Comparison of ENCODE assay signal across 10 cellular contexts in the genomic region with DNA sequence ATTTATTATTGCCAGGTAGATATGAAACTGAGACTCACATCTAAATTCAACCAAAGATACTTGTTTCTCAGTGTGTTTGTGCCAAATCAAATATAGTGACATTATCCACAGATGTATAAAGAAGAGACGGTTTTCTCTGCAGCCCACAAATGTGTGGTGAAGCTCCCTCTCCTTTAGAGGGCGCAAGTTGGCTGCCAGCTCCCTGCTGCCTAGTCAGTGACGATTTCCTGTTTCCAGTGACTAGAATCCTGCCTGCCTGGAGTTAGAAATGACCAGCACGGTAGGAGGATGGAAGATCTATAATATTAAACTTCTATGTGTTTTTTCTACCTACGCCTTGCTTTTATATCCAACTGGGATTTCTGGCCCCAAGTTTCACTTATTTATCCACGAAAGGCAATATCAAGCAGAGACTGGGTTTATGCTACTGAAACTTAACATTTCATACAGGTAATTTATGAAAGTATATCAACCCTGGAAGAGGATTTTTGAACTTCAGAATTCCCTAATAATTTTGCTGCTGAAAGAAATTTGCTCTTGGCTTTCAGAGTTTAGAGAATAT.
DNase-seq lines count a peak whose midpoint lies in the region; ATAC-seq, FAIRE-seq and TF ChIP-seq lines count a peak whose summit lies in the region.
"Had no signal": no experiment of that assay in that cellular context is flagged by ENCODE, and none has a peak within 500 bp of the region (broad histone marks: within the 10 kb centered on the region; RNA-seq: fewer than 3 reads in every experiment).

No MANE protein-coding gene starts in this region.

- H3K27me3 Mint-ChIP-seq in astrocyte (ENCODE audit: low read depth, unreplicated experiment), result no peaks in the 10 kb centered on the region

- in situ Hi-C loops in HAP-1 (cut with MboI; ENCODE audit: low sequenced_read_pairs), result no loop called here

- no peak overlapping the region for H4K91ac ChIP-seq in trophoblast cell (ENCODE audit: low read depth, low read length)

- H2AK5ac ChIP-seq in trophoblast cell (ENCODE audit: low read length), result no peak overlapping the region

- no peaks in the 10 kb centered on the region for H3K9me3 Mint-ChIP-seq in astrocyte (ENCODE audit: unreplicated experiment)
- peaks cover 3% of the 10 kb centered on the region for H3K9me3 Mint-ChIP-seq in stimulated activated effector memory CD8-positive, alpha-beta T cell treated with anti-CD3 and anti-CD28 coated beads, Interleukin-12 subunit alpha, Interleukin-12 subunit beta, amount 100 ng/mL, for 72 hours

- no peak overlapping the region for H3K27ac ChIP-seq in astrocyte (ENCODE audit: low read depth, low read length)
- H3K27ac ChIP-seq in trophoblast cell (ENCODE audit: low read depth, low read length), result no peak overlapping the region

- no peaks in the 10 kb centered on the region for H3K36me3 ChIP-seq in ES-I3 (ENCODE audit: insufficient read depth, low read length)
- H3K36me3 ChIP-seq in HAP-1 (replicated peaks), result no peaks in the 10 kb centered on the region
- no peaks in the 10 kb centered on the region for H3K36me3 ChIP-seq in astrocyte (ENCODE audit: insufficient read depth, low read length)
- no peaks in the 10 kb centered on the region for H3K36me3 ChIP-seq in trophoblast cell (ENCODE audit: control insufficient read depth in 1 of 2, insufficient read depth in 2 of 2, low read length in 2 of 2)

- H3K4me2 ChIP-seq in astrocyte (ENCODE audit: low read length) (peak overlapping the region; percentile 48), trophoblast cell (ENCODE audit: low read length) (peak overlapping the region; percentile 29)

- TF ChIP-seq POLR2A in GM12892 (IDR thresholded peaks at IDR 0.05; ENCODE audit: low read depth, low read length), result no peak

- WGBS in trophoblast cell (ENCODE audit: extremely low coverage, insufficient coverage, insufficient read length), result no CpG with 5 or more reads among the region's 6 CpGs

- ATAC-seq in stimulated activated effector memory CD8-positive, alpha-beta T cell treated with anti-CD3 and anti-CD28 coated beads, Interleukin-12 subunit alpha, Interleukin-12 subunit beta, amount 100 ng/mL, for 72 hours, result no peak
- ATAC-seq: K562 had no signal

- FAIRE-seq in astrocyte (lab: Jason Lieb, UNC) (no peak), GM12892 (lab: Jason Lieb, UNC) (no peak)
- FAIRE-seq: frontal cortex, K562 had no signal

- H3K18ac ChIP-seq in trophoblast cell (ENCODE audit: low read length), result no peak overlapping the region

- H2BK120ac ChIP-seq in trophoblast cell (ENCODE audit: insufficient read depth, low read length, poor library complexity), result no peak overlapping the region

- H3K27ac Mint-ChIP-seq in astrocyte (ENCODE audit: unreplicated experiment), result peak overlapping the region; percentile 66
- H3K27ac Mint-ChIP-seq in stimulated activated effector memory CD8-positive, alpha-beta T cell treated with anti-CD3 and anti-CD28 coated beads, Interleukin-12 subunit alpha, Interleukin-12 subunit beta, amount 100 ng/mL, for 72 hours, result no peak overlapping the region

- H3K4ac ChIP-seq in trophoblast cell (ENCODE audit: low read depth, low read length), result no peak overlapping the region

- no peaks in the 10 kb centered on the region for H3K27me3 ChIP-seq in HAP-1 (ENCODE audit: low read depth)
- no peaks in the 10 kb centered on the region for H3K27me3 ChIP-seq in astrocyte (ENCODE audit: insufficient read depth, low read length)
- H3K27me3 ChIP-seq in trophoblast cell (ENCODE audit: insufficient read depth, low read length), result no peaks in the 10 kb centered on the region

- no peak overlapping the region for H2BK12ac ChIP-seq in trophoblast cell (ENCODE audit: low read length)

- no peak overlapping the region for H2BK5ac ChIP-seq in trophoblast cell (ENCODE audit: low read depth, low read length, poor library complexity)

- H3K36me3 Mint-ChIP-seq in astrocyte (ENCODE audit: low read depth, unreplicated experiment), result no peaks in the 10 kb centered on the region
- no peaks in the 10 kb centered on the region for H3K36me3 Mint-ChIP-seq in stimulated activated effector memory CD8-positive, alpha-beta T cell treated with anti-CD3 and anti-CD28 coated beads, Interleukin-12 subunit alpha, Interleukin-12 subunit beta, amount 100 ng/mL, for 72 hours

- H3K79me2 ChIP-seq in astrocyte (ENCODE audit: insufficient read depth, low read length), result no peaks in the 10 kb centered on the region
- no peaks in the 10 kb centered on the region for H3K79me2 ChIP-seq in trophoblast cell (ENCODE audit: control insufficient read depth, insufficient read depth, low read length, poor library complexity)

- H3K4me1 Mint-ChIP-seq in astrocyte (ENCODE audit: low read depth, unreplicated experiment), result no peaks in the 10 kb centered on the region
- H3K4me1 Mint-ChIP-seq in stimulated activated effector memory CD8-positive, alpha-beta T cell treated with anti-CD3 and anti-CD28 coated beads, Interleukin-12 subunit alpha, Interleukin-12 subunit beta, amount 100 ng/mL, for 72 hours, result no peaks in the 10 kb centered on the region

- H4K20me1 ChIP-seq in astrocyte (ENCODE audit: insufficient read depth, low read length), result no peaks in the 10 kb centered on the region

- TF ChIP-seq CTCF in astrocyte (IDR thresholded peaks at IDR 0.05; ENCODE audit: insufficient read depth, low read depth, low read length), result peak; percentile 53

- H3K9ac ChIP-seq in ES-I3 (ENCODE audit: low read depth, low read length) (peak overlapping the region; percentile 26; the same call in 1 of the 2 replicates), astrocyte (ENCODE audit: low read length) (no peak overlapping the region), trophoblast cell (ENCODE audit: low read length) (no peak overlapping the region)

- DNase-seq in HAP-1 (ENCODE audit: low spot score in 2 of 2) (peak; percentile 79 to 83), NCI-H2029 (lab: John Stamatoyannopoulos, UW) (peak; percentile 50), astrocyte (ENCODE audit: low read depth) (peak; percentile 37), trophoblast cell (peak; percentile 36 to 58), GM12892 (ENCODE audit: insufficient read length) (no peak)
- DNase-seq in NK-92 treated with Interleukin-12 subunit alpha and Interleukin-12 subunit beta, amount 100 ng/mL, for 24 hours (lab: John Stamatoyannopoulos, UW), result no peak
- DNase-seq in stimulated activated effector memory CD8-positive, alpha-beta T cell treated with anti-CD3 and anti-CD28 coated beads, Interleukin-12 subunit alpha, Interleukin-12 subunit beta, amount 100 ng/mL, for 72 hours (ENCODE audit: low spot score in 2 of 2), result no peak

- H3K23ac ChIP-seq in trophoblast cell (ENCODE audit: low read length), result no peak overlapping the region

- H3K79me1 ChIP-seq in trophoblast cell (ENCODE audit: low read length), result no peaks in the 10 kb centered on the region

- H3K14ac ChIP-seq in trophoblast cell (ENCODE audit: low read length), result no peak overlapping the region

- H3K9me3 ChIP-seq in ES-I3 (ENCODE audit: control insufficient read depth, insufficient read depth, low read length) (no peaks in the 10 kb centered on the region), HAP-1 (no peaks in the 10 kb centered on the region), astrocyte (ENCODE audit: insufficient read depth, low read depth, low read length) (no peaks in the 10 kb centered on the region), trophoblast cell (ENCODE audit: insufficient read depth, low read depth, low read length) (no peaks in the 10 kb centered on the region)

- H4K8ac ChIP-seq in trophoblast cell (ENCODE audit: low read depth, low read length), result no peak overlapping the region

- H3K4me1 ChIP-seq in ES-I3 (ENCODE audit: insufficient read depth, low read length) (no peaks in the 10 kb centered on the region), HAP-1 (peaks cover 16% of the 10 kb centered on the region), astrocyte (ENCODE audit: insufficient read depth, low read length) (no peaks in the 10 kb centered on the region), trophoblast cell (ENCODE audit: control insufficient read depth in 1 of 2, insufficient read depth in 2 of 2, low read length in 2 of 2) (no peaks in the 10 kb centered on the region)

- H3K4me3 ChIP-seq in HAP-1 (peak overlapping the region; percentile 5; the same call in 1 of the 2 replicates), astrocyte (ENCODE audit: insufficient read depth, low read depth, low read length) (no peak overlapping the region), trophoblast cell (ENCODE audit: low read depth, low read length) (no peak overlapping the region)
- H3K4me3 ChIP-seq: K562 had no signal

- H3K4me3 Mint-ChIP-seq in astrocyte (ENCODE audit: unreplicated experiment), result peak overlapping the region; percentile 79
- H3K4me3 Mint-ChIP-seq in stimulated activated effector memory CD8-positive, alpha-beta T cell treated with anti-CD3 and anti-CD28 coated beads, Interleukin-12 subunit alpha, Interleukin-12 subunit beta, amount 100 ng/mL, for 72 hours, result no peak overlapping the region

- H2AFZ ChIP-seq in astrocyte (ENCODE audit: low read depth, low read length), result peak overlapping the region; percentile 31
- no peak overlapping the region for H2AFZ ChIP-seq in trophoblast cell (ENCODE audit: insufficient read depth, low read length, poor library complexity)

- H4K12ac ChIP-seq in trophoblast cell (ENCODE audit: low read depth, low read length), result no peak overlapping the region

Comparison
In these comparisons a context has a peak if more than half of its experiments do, and no peak if none do; other contexts are left out.
1. DNase-seq: peak in HAP-1 (2 of 2), NCI-H2029 (single experiment), astrocyte (single experiment) and trophoblast cell (2 of 2); none in GM12892 (single experiment), NK-92 treated with Interleukin-12 subunit alpha and Interleukin-12 subunit beta, amount 100 ng/mL, for 24 hours (single experiment) and stimulated activated effector memory CD8-positive, alpha-beta T cell treated with anti-CD3 and anti-CD28 coated beads, Interleukin-12 subunit alpha, Interleukin-12 subunit beta, amount 100 ng/mL, for 72 hours (0 of 2).